ENCODE assay signal across 8 cellular contexts in genomic region chr6:109326346-109326745, GRCh38.
"Had no signal": no experiment of that assay in that cellular context is flagged by ENCODE, and none has a peak within 500 bp of the region (broad histone marks: within the 10 kb centered on the region; RNA-seq: fewer than 3 reads in every experiment).

No MANE protein-coding gene starts in this region.

- H3K4me3 Mint-ChIP-seq: HFFc6 had no signal

- H3K4me3 ChIP-seq: GM23248, HAP-1 had no signal

- H3K27ac ChIP-seq: GM23248 had no signal

- H3K27me3 Mint-ChIP-seq: IgD-negative memory B cell had no signal

- H3K36me3 Mint-ChIP-seq: IgD-negative memory B cell had no signal

- DNase-seq: GM23248, GOT3, H7, HFFc6 had no signal

- H3K9me3 Mint-ChIP-seq: HFFc6, IgD-negative memory B cell had no signal

- H3K27ac Mint-ChIP-seq: HFFc6, IgD-negative memory B cell had no signal

- ATAC-seq: HCT116, HepG2 had no signal
